In genomic region chr20:10828221-10828620, GRCh38 we compare ENCODE assay signal across 30 cellular contexts.
"Had no signal": no experiment of that assay in that cellular context is flagged by ENCODE, and none has a peak within 500 bp of the region (broad histone marks: within the 10 kb centered on the region; RNA-seq: fewer than 3 reads in every experiment).

No MANE protein-coding gene starts in this region.

- ATAC-seq: activated CD4-positive, alpha-beta T cell treated with anti-CD3 and anti-CD28 coated beads for 36 hours; activated CD8-positive, alpha-beta memory T cell treated with anti-CD3 and anti-CD28 coated beads, Interleukin-2, amount 10 ng/mL, durations not matched to agents 7 days and 5 days; activated CD8-positive, alpha-beta T cell treated with anti-CD3 and anti-CD28 coated beads, Interleukin-2, amount 10 ng/mL, durations not matched to agents 7 days and 5 days; activated naive CD4-positive, alpha-beta T cell treated with anti-CD3 and anti-CD28 coated beads, Interleukin-2, amount 50 U/mL, for 72 hours; effector memory CD8-positive, alpha-beta T cell; foreskin keratinocyte; gastrocnemius medialis; heart left ventricle; T-helper 17 cell had no signal

- H3K4me3 ChIP-seq: ascending aorta, esophagus muscularis mucosa, gastrocnemius medialis, heart left ventricle had no signal

- H3K9me3 ChIP-seq: ascending aorta, esophagus muscularis mucosa, gastrocnemius medialis, heart left ventricle had no signal

- H3K27me3 ChIP-seq: ascending aorta, esophagus muscularis mucosa, foreskin keratinocyte, gastrocnemius medialis, heart left ventricle had no signal

- H3K36me3 ChIP-seq: ascending aorta, esophagus muscularis mucosa, gastrocnemius medialis, heart left ventricle had no signal

- DNase-seq: activated CD4-positive, alpha-beta memory T cell treated with anti-CD3 and anti-CD28 coated beads for 36 hours; activated CD4-positive, alpha-beta T cell treated with anti-CD3 and anti-CD28 coated beads for 36 hours; activated CD4-positive, alpha-beta T cell treated with anti-CD3 and anti-CD28 coated beads, Interleukin-2, amount 10 ng/mL, durations not matched to agents 24 days and 14 days; activated CD4-positive, CD25-positive, alpha-beta regulatory T cell; activated CD4-positive, CD25-positive, alpha-beta regulatory T cell treated with anti-CD3 and anti-CD28 coated beads, Interleukin-2, amount 50 U/mL, for 72 hours; activated CD8-positive, alpha-beta memory T cell treated with anti-CD3 and anti-CD28 coated beads, Interleukin-2, amount 10 ng/mL, durations not matched to agents 7 days and 5 days; activated CD8-positive, alpha-beta memory T cell treated with anti-CD3 and anti-CD28 coated beads, Interleukin-2, amount 50 U/mL, for 4 hours; activated CD8-positive, alpha-beta T cell treated with anti-CD3 and anti-CD28 coated beads, Interleukin-2, amount 10 ng/mL, durations not matched to agents 7 days and 5 days; activated effector memory CD4-positive, alpha-beta T cell treated with anti-CD3 and anti-CD28 coated beads, Interleukin-2, amount 50 U/mL, for 16 hours; activated naive CD4-positive, alpha-beta T cell treated with anti-CD3 and anti-CD28 coated beads, Interleukin-2, amount 10 ng/mL, durations not matched to agents 7 days and 5 days; activated naive CD8-positive, alpha-beta T cell treated with anti-CD3 and anti-CD28 coated beads, Interleukin-2, amount 10 ng/mL, durations not matched to agents 7 days and 5 days; activated T-cell treated with anti-CD3 and anti-CD28 coated beads, Interleukin-2, amount 50 U/mL, for 1 hour; activated T-cell treated with anti-CD3 and anti-CD28 coated beads, Interleukin-2, amount 50 U/mL, for 48 hours; caudate nucleus; cortex of kidney; dermis blood vessel endothelial cell; effector CD4-positive, alpha-beta T cell; effector memory CD8-positive, alpha-beta T cell; erythroblast; foreskin keratinocyte; gastrocnemius medialis; glutamatergic neuron; heart left ventricle; T-helper 1 cell; T-helper 17 cell; T1000 had no signal

- H3K27ac ChIP-seq: ascending aorta, esophagus muscularis mucosa, foreskin keratinocyte, gastrocnemius medialis, heart left ventricle had no signal

- FAIRE-seq: colon had no signal

- H3K4me1 ChIP-seq: ascending aorta, esophagus muscularis mucosa, gastrocnemius medialis, heart left ventricle had no signal
